In the genomic region with DNA sequence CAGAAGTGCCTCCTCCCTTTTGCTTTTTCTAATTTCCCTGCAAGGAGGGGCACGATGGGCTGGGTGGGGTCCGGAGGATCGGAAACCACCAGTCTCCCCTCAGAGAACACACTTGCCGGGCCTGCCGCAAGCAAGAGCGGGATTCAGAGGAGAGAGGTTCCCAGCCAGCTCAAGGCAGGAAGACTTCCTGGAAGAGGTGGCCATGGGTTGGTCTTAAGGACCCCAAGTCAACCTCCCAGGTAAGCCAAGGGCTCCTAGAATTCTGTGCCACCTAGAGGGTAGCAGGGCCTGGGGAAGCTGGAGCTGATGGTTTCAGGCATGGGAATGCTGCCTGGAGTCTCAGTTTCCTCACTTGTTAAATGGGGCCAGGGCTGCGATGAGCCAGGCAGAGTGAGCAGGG, we compare ENCODE assay signal across 28 cellular contexts.
"Had no signal": no experiment of that assay in that cellular context is flagged by ENCODE, and none has a peak within 500 bp of the region (broad histone marks: within the 10 kb centered on the region; RNA-seq: fewer than 3 reads in every experiment).

No MANE protein-coding gene starts in this region.

- FAIRE-seq: endometrium, islet of Langerhans, keratinocyte had no signal

- H3K27ac Mint-ChIP-seq: dendritic cell treated with granulocyte-macrophage colony-stimulating factor and Interleukin-4, amounts not matched to agents 40 ng/mL and 50 ng/mL, for 4 days; effector memory CD8-positive, alpha-beta T cell; endodermal cell; mesothelial cell of epicardium; naive thymus-derived CD8-positive, alpha-beta T cell had no signal

- DNase-seq: effector CD8-positive, alpha-beta T cell; effector memory CD8-positive, alpha-beta T cell; endodermal cell; erythroblast; esophagus squamous epithelium; foreskin fibroblast; foreskin melanocyte; gastrocnemius medialis; glutamatergic neuron; head of caudate nucleus; heart right ventricle; hippocampal formation; left cardiac atrium; left lung; left ventricle myocardium superior; lower lobe of right lung; mesenchymal stem cell; mucosa of descending colon; naive B cell; naive thymus-derived CD8-positive, alpha-beta T cell had no signal

- H3K36me3 ChIP-seq: esophagus squamous epithelium, gastrocnemius medialis, heart right ventricle, left lung, lower lobe of right lung had no signal

- H3K9me3 ChIP-seq: esophagus squamous epithelium, gastrocnemius medialis, heart right ventricle, left lung, lower lobe of right lung, mucosa of descending colon had no signal

- H3K27me3 ChIP-seq: left lung had no signal

- H3K27me3 Mint-ChIP-seq: effector memory CD8-positive, alpha-beta T cell; naive B cell; naive thymus-derived CD8-positive, alpha-beta T cell had no signal

- H3K27ac ChIP-seq: coronary artery, epithelial cell of prostate, esophagus squamous epithelium, gastrocnemius medialis, heart right ventricle, left lung, lower lobe of right lung had no signal

- ATAC-seq: effector memory CD8-positive, alpha-beta T cell; esophagus mucosa; gastrocnemius medialis; heart right ventricle; left cardiac atrium; left lung; left ventricle myocardium superior; lower lobe of right lung; mucosa of descending colon; naive thymus-derived CD8-positive, alpha-beta T cell had no signal

- H3K4me3 ChIP-seq: coronary artery, esophagus squamous epithelium, gastrocnemius medialis, heart right ventricle, left lung, lower lobe of right lung, mucosa of descending colon had no signal

- H3K4me3 Mint-ChIP-seq: dendritic cell treated with granulocyte-macrophage colony-stimulating factor and Interleukin-4, amounts not matched to agents 40 ng/mL and 50 ng/mL, for 4 days; effector memory CD8-positive, alpha-beta T cell; endodermal cell; mesothelial cell of epicardium had no signal

- H3K36me3 Mint-ChIP-seq: mesothelial cell of epicardium; naive B cell; naive thymus-derived CD8-positive, alpha-beta T cell had no signal
